In the genomic region with DNA sequence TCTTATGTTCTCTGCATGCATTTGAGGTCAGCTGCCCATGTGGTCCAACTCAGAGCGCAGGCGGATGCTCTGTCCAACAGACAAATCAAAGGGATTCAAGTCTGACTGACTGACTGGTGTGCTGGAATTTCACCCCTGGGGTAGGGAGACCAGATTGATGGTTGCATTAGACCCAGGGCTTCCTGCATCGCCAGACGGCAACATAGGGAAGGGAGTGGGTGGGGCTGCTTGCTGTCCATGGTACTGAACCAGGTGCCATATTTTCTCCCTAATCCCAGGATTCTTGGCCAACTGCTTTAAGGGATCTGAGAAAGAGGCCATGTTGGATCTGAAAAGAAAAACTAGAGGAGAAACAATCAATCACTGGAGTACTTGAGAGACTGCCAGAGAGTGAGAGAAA, we compare ENCODE assay signal across 2 cellular contexts.
TF ChIP-seq lines count a peak whose summit lies in the region.

No MANE protein-coding gene starts in this region.

TF ChIP-seq in HEK293, 187 proteins besides CTCF, POLR2A, EP300 and RAD21:
- TF ChIP-seq REST (tag by site-specific recombination; IDR thresholded peaks at IDR 0.05) = peak; percentile 92
- TF ChIP-seq ZNF19 (tag by site-specific recombination; IDR thresholded peaks at IDR 0.05; ENCODE audit: low read depth) = no peak
- no peak for TF ChIP-seq PATZ1 (tag by site-specific recombination; IDR thresholded peaks at IDR 0.05)
TF ChIP-seq in HEK293: peak in this region for 1.

TF ChIP-seq in WTC11, 78 proteins besides CTCF, POLR2A, EP300 and RAD21 (continued from another document):
- TF ChIP-seq, protein P1, sequence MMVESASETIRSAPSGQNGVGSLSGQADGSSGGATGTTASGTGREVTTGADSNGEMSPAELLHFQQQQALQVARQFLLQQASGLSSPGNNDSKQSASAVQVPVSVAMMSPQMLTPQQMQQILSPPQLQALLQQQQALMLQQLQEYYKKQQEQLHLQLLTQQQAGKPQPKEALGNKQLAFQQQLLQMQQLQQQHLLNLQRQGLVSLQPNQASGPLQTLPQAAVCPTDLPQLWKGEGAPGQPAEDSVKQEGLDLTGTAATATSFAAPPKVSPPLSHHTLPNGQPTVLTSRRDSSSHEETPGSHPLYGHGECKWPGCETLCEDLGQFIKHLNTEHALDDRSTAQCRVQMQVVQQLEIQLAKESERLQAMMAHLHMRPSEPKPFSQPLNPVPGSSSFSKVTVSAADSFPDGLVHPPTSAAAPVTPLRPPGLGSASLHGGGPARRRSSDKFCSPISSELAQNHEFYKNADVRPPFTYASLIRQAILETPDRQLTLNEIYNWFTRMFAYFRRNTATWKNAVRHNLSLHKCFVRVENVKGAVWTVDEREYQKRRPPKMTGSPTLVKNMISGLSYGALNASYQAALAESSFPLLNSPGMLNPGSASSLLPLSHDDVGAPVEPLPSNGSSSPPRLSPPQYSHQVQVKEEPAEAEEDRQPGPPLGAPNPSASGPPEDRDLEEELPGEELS (CRISPR knock-in tag; IDR thresholded peaks at IDR 0.05) = no peak
- TF ChIP-seq ZBTB21 (CRISPR knock-in tag; IDR thresholded peaks at IDR 0.05; ENCODE audit: borderline replicate concordance) (peak; percentile 74; the same call in 1 of the 2 replicates), FOXP1 (CRISPR knock-in tag; IDR thresholded peaks at IDR 0.05; ENCODE audit: borderline replicate concordance) (no peak), TEAD1 (CRISPR knock-in tag; IDR thresholded peaks at IDR 0.05) (peak; percentile 58; the same call in 1 of the 2 replicates), ZNF512 (CRISPR knock-in tag; IDR thresholded peaks at IDR 0.05; ENCODE audit: borderline replicate concordance) (no peak), ARID4B (CRISPR knock-in tag; IDR thresholded peaks at IDR 0.05; ENCODE audit: borderline replicate concordance) (0 out of 2 replicates have a peak, but pooled peaks have one; percentile 30), RORB (CRISPR knock-in tag; IDR thresholded peaks at IDR 0.05) (no peak), JUN (CRISPR knock-in tag; IDR thresholded peaks at IDR 0.05) (peak; percentile 52; the same call in 1 of the 2 replicates), USF2 (CRISPR knock-in tag; IDR thresholded peaks at IDR 0.05) (no peak), ZNF219 (CRISPR knock-in tag; IDR thresholded peaks at IDR 0.05; ENCODE audit: borderline replicate concordance) (no peak), ZNF232 (CRISPR knock-in tag; IDR thresholded peaks at IDR 0.05) (no peak), ETV6 (CRISPR knock-in tag; IDR thresholded peaks at IDR 0.05) (no peak), MYBL2 (CRISPR knock-in tag; IDR thresholded peaks at IDR 0.05) (no peak), NR3C1 (CRISPR knock-in tag; conservative IDR thresholded peaks at IDR 0.05; ENCODE audit: low read depth) (no peak), PRRX2 (CRISPR knock-in tag; IDR thresholded peaks at IDR 0.05) (no peak), TP53 (CRISPR knock-in tag; IDR thresholded peaks at IDR 0.05) (peak; percentile 70; the same call in 1 of the 2 replicates), NFYB (CRISPR knock-in tag; conservative IDR thresholded peaks at IDR 0.05; ENCODE audit: low read depth) (no peak), CDX4 (CRISPR knock-in tag; IDR thresholded peaks at IDR 0.05; ENCODE audit: borderline replicate concordance) (no peak), ESRRA (CRISPR knock-in tag; IDR thresholded peaks at IDR 0.05; ENCODE audit: borderline replicate concordance) (0 out of 2 replicates have a peak, but pooled peaks have one; percentile 29), TEAD4 (CRISPR knock-in tag; IDR thresholded peaks at IDR 0.05) (0 out of 2 replicates have a peak, but pooled peaks have one; percentile 48)
- TF ChIP-seq, protein P2, sequence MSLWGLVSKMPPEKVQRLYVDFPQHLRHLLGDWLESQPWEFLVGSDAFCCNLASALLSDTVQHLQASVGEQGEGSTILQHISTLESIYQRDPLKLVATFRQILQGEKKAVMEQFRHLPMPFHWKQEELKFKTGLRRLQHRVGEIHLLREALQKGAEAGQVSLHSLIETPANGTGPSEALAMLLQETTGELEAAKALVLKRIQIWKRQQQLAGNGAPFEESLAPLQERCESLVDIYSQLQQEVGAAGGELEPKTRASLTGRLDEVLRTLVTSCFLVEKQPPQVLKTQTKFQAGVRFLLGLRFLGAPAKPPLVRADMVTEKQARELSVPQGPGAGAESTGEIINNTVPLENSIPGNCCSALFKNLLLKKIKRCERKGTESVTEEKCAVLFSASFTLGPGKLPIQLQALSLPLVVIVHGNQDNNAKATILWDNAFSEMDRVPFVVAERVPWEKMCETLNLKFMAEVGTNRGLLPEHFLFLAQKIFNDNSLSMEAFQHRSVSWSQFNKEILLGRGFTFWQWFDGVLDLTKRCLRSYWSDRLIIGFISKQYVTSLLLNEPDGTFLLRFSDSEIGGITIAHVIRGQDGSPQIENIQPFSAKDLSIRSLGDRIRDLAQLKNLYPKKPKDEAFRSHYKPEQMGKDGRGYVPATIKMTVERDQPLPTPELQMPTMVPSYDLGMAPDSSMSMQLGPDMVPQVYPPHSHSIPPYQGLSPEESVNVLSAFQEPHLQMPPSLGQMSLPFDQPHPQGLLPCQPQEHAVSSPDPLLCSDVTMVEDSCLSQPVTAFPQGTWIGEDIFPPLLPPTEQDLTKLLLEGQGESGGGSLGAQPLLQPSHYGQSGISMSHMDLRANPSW (CRISPR knock-in tag; conservative IDR thresholded peaks at IDR 0.05; ENCODE audit: low read depth) = no peak
- TF ChIP-seq, protein P3, sequence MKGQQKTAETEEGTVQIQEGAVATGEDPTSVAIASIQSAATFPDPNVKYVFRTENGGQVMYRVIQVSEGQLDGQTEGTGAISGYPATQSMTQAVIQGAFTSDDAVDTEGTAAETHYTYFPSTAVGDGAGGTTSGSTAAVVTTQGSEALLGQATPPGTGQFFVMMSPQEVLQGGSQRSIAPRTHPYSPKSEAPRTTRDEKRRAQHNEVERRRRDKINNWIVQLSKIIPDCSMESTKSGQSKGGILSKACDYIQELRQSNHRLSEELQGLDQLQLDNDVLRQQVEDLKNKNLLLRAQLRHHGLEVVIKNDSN (CRISPR knock-in tag; IDR thresholded peaks at IDR 0.05) = peak; percentile 48; the same call in 1 of the 2 replicates
- TF ChIP-seq, protein P4, sequence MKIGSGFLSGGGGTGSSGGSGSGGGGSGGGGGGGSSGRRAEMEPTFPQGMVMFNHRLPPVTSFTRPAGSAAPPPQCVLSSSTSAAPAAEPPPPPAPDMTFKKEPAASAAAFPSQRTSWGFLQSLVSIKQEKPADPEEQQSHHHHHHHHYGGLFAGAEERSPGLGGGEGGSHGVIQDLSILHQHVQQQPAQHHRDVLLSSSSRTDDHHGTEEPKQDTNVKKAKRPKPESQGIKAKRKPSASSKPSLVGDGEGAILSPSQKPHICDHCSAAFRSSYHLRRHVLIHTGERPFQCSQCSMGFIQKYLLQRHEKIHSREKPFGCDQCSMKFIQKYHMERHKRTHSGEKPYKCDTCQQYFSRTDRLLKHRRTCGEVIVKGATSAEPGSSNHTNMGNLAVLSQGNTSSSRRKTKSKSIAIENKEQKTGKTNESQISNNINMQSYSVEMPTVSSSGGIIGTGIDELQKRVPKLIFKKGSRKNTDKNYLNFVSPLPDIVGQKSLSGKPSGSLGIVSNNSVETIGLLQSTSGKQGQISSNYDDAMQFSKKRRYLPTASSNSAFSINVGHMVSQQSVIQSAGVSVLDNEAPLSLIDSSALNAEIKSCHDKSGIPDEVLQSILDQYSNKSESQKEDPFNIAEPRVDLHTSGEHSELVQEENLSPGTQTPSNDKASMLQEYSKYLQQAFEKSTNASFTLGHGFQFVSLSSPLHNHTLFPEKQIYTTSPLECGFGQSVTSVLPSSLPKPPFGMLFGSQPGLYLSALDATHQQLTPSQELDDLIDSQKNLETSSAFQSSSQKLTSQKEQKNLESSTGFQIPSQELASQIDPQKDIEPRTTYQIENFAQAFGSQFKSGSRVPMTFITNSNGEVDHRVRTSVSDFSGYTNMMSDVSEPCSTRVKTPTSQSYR (CRISPR knock-in tag; IDR thresholded peaks at IDR 0.05) = no peak
- TF ChIP-seq, protein P5, sequence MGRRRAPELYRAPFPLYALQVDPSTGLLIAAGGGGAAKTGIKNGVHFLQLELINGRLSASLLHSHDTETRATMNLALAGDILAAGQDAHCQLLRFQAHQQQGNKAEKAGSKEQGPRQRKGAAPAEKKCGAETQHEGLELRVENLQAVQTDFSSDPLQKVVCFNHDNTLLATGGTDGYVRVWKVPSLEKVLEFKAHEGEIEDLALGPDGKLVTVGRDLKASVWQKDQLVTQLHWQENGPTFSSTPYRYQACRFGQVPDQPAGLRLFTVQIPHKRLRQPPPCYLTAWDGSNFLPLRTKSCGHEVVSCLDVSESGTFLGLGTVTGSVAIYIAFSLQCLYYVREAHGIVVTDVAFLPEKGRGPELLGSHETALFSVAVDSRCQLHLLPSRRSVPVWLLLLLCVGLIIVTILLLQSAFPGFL (CRISPR knock-in tag; IDR thresholded peaks at IDR 0.05; ENCODE audit: borderline replicate concordance) = 0 out of 2 replicates have a peak, but pooled peaks have one; percentile 53
